8 cellular contexts compared by ENCODE assay signal in the genomic region with DNA sequence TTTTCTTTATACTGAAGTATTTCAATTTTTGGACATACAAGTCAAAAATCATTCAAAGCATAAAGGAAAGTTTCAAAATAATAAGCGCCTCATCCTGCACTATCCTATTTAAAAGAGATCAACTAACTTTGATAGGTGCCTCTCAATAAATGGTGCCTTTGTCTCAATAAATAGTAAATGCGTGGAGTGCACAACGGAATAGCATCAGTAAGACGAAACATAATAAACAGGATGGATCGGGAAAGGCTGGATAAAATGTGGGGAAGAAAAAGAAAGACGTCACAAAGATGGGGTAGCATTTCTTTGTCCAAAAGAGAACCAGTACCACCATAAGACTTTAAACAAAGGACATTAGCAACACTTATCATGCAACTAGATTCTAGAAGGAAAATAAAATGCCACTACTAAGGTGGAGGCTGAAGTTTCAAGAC. TPM values are rescaled to one million over a fixed set of nuclear protein-coding genes. Genes with fewer than 3 reads are reported as not detected.
DNase-seq lines count a peak whose midpoint lies in the region; ATAC-seq and TF ChIP-seq lines count a peak whose summit lies in the region.

No MANE protein-coding gene starts in this region.

- ATAC-seq in GM18870 (IDR thresholded peaks at IDR 0.05; ENCODE audit: unreplicated experiment) (no peak), HG02970 (IDR thresholded peaks at IDR 0.05; ENCODE audit: low FRiP score, unreplicated experiment) (no peak), GM21619 (IDR thresholded peaks at IDR 0.05; ENCODE audit: unreplicated experiment) (no peak)

- H4K20me1 ChIP-seq in PC-9 (ENCODE audit: insufficient read depth) = no peaks in the 10 kb centered on the region

- H3K79me2 ChIP-seq in PC-9 (ENCODE audit: low read depth) = no peaks in the 10 kb centered on the region

- POLR2A ChIA-PET in PC-9 (lab: Charles Lee; ENCODE audit: unreplicated experiment) = no interaction called here

- peaks cover 12% of the 10 kb centered on the region for H3F3A ChIP-seq in PC-9 (ENCODE audit: insufficient read depth, low read depth)

- no TSS peak for BruUV-seq in PC-9 (replicated peaks; lab: Mats Ljungman, UMichigan)

- peak overlapping the region; percentile 77 for H3K4me2 ChIP-seq in PC-9

- DNase-seq in PC-9 (no peak), fibroblast of mammary gland (ENCODE audit: low read depth) (no peak), Ammon's horn (ENCODE audit: low spot score) (no peak)

- H3K36me3 ChIP-seq in PC-9 (ENCODE audit: low read depth) (no peaks in the 10 kb centered on the region), rectal smooth muscle tissue (ENCODE audit: control insufficient read depth, insufficient read depth, low read length) (no peaks in the 10 kb centered on the region)

- H3K4me3 ChIP-seq in GM08714 (ENCODE audit: low read length) (peak overlapping the region; percentile 60; the same call in 1 of the 2 replicates), PC-9 (peak overlapping the region; percentile 62; the same call in 1 of the 2 replicates), fibroblast of mammary gland (ENCODE audit: control insufficient read depth, low read depth, low read length) (peak overlapping the region; percentile 38), rectal smooth muscle tissue (ENCODE audit: low read length) (peak overlapping the region; percentile 75)

- H3K4me1 ChIP-seq in PC-9 (replicated peaks; ENCODE audit: insufficient read depth) (peaks cover 22% of the 10 kb centered on the region), rectal smooth muscle tissue (ENCODE audit: control insufficient read depth, insufficient read depth, low read length) (peaks cover 2% of the 10 kb centered on the region)

- H3K27me3 ChIP-seq in PC-9 (ENCODE audit: insufficient read depth, low read depth) = no peaks in the 10 kb centered on the region
- no peaks in the 10 kb centered on the region for H3K27me3 ChIP-seq in rectal smooth muscle tissue (ENCODE audit: control insufficient read depth, insufficient read depth, low read length)

- no peaks in the 10 kb centered on the region for H3K9me2 ChIP-seq in PC-9 (ENCODE audit: insufficient read depth)

- H2AFZ ChIP-seq in PC-9 = peak overlapping the region; percentile 82

- intact Hi-C loops in PC-9 (cut with micrococcal nuclease; ENCODE audit: unreplicated experiment) = no loop called here

- CTCF ChIA-PET in PC-9 (lab: Charles Lee) = no interaction called here

- H3K9ac ChIP-seq in rectal smooth muscle tissue (ENCODE audit: low read length) = peak overlapping the region; percentile 43

- H3K9me3 ChIP-seq in PC-9 (ENCODE audit: insufficient read depth, low read depth) = no peaks in the 10 kb centered on the region

- TF ChIP-seq CTCF in PC-9 (conservative IDR thresholded peaks at IDR 0.05) (no peak), fibroblast of mammary gland (conservative IDR thresholded peaks at IDR 0.05; ENCODE audit: control insufficient read depth, insufficient read depth, low read depth, low read length) (no peak)

- H3K27ac ChIP-seq in PC-9 (no peak overlapping the region), rectal smooth muscle tissue (ENCODE audit: low read depth, low read length) (peak overlapping the region; percentile 84)

RNA-seq across cellular contexts. Expression of a gene that starts 0.6 kb away (rescaled TPM):
- total RNA-seq in PC-9 (2021) = 2.7 and 2.9 TPM in 2 replicates
